In genomic region chr3:107124885-107125284, GRCh38 we compare ENCODE assay signal across 12 cellular contexts.
A peak's percentile ranks its signal among the peaks of the same experiment; 100 is the strongest.
DNase-seq lines count a peak whose midpoint lies in the region; ATAC-seq and TF ChIP-seq lines count a peak whose summit lies in the region.
"Had no signal": no experiment of that assay in that cellular context is flagged by ENCODE, and none has a peak within 500 bp of the region (broad histone marks: within the 10 kb centered on the region; RNA-seq: fewer than 3 reads in every experiment).

No MANE protein-coding gene starts in this region.

- peak overlapping the region; percentile 18 for H3K4me3 ChIP-seq in fibroblast of the aortic adventitia (ENCODE audit: low read depth, low read length)
- no peak overlapping the region for H3K4me3 ChIP-seq in psoas muscle
- H3K4me3 ChIP-seq: PC-9 had no signal

- DNase-seq in ELF-1 (ENCODE audit: low read depth, low spot score) (peak; percentile 83), RPMI8226 (peak; percentile 20), fibroblast of the aortic adventitia (ENCODE audit: low read depth) (peak; percentile 86), psoas muscle (no peak), HPDE6-E6E7 (ENCODE audit: extremely low spot score) (no peak), NOMO-1 (lab: John Stamatoyannopoulos, UW; ENCODE audit: unreplicated experiment in 2 of 2) (no peak), AG08396 (ENCODE audit: low spot score) (no peak)
- DNase-seq: activated T-cell treated with anti-CD3 and anti-CD28 coated beads, Interleukin-2, amount 50 U/mL, for 72 hours; NCI-H1105 treated with DMSO at 0.1 percent for 48 hours; PC-9; stimulated activated CD4-positive, alpha-beta T cell treated with anti-CD3 and anti-CD28 coated beads, Interleukin-2, amount 100 ng/mL, for 48 hours had no signal

- no peaks in the 10 kb centered on the region for H3K27me3 ChIP-seq in psoas muscle (ENCODE audit: insufficient read depth in 3 of 3, low read length in 2 of 3)

- ATAC-seq in psoas muscle, result peak; percentile 39 to 63 (median 56)
- no peak for ATAC-seq in GM19023 (IDR thresholded peaks at IDR 0.05; ENCODE audit: unreplicated experiment)
- ATAC-seq: activated T-cell treated with anti-CD3 and anti-CD28 coated beads, Interleukin-2, amount 50 U/mL, for 72 hours had no signal

- H3K36me3 ChIP-seq in psoas muscle (ENCODE audit: insufficient read depth in 1 of 2, low read depth in 1 of 2), result no peaks in the 10 kb centered on the region

- H3K4me1 ChIP-seq in psoas muscle, result no peaks in the 10 kb centered on the region

- intact Hi-C loops in psoas muscle (cut with DNase I), result no loop called here

- no peak for TF ChIP-seq CTCF in fibroblast of the aortic adventitia (IDR thresholded peaks at IDR 0.05; ENCODE audit: insufficient read depth, low read length)
- no peak for TF ChIP-seq CTCF in psoas muscle (IDR thresholded peaks at IDR 0.05)

- 18 to 34% (median 20%) methylated on average over 1 of the region's 1 CpG for WGBS in psoas muscle, 3 donors

- H3K27ac ChIP-seq in psoas muscle, result no peak overlapping the region
- H3K27ac ChIP-seq: PC-9 had no signal

- H3K9me3 ChIP-seq in psoas muscle, result no peaks in the 10 kb centered on the region

Comparison
In these comparisons a context has a peak if more than half of its experiments do, and no peak if none do; other contexts are left out.
1. DNase-seq: peak in ELF-1 (single experiment), RPMI8226 (single experiment) and fibroblast of the aortic adventitia (single experiment); none in psoas muscle (0 of 2), HPDE6-E6E7 (single experiment), NOMO-1 (0 of 2) and AG08396 (single experiment).